Comparison of ENCODE assay signal across 29 cellular contexts in genomic region chr20:44624152-44624551, GRCh38.
"Had no signal": no experiment of that assay in that cellular context is flagged by ENCODE, and none has a peak within 500 bp of the region (broad histone marks: within the 10 kb centered on the region; RNA-seq: fewer than 3 reads in every experiment).

No MANE protein-coding gene starts in this region.

- H3K27ac ChIP-seq: heart right ventricle, hepatocyte, lower lobe of right lung, neutrophil, ovary, skin epidermis, suprapubic skin, thoracic aorta, tibial artery, upper lobe of right lung had no signal

- H3K4me3 Mint-ChIP-seq: mesothelial cell of epicardium; nephron; neural crest cell; stimulated activated naive CD8-positive, alpha-beta T cell treated with anti-CD3 and anti-CD28 coated beads, Interleukin-15, Interleukin-2, amounts not matched to agents 100 ng/mL and 50 ng/mL, for 24 hours had no signal

- H3K4me1 Mint-ChIP-seq: mesothelial cell of epicardium, nephron, neural crest cell had no signal

- H3K27ac Mint-ChIP-seq: mesothelial cell of epicardium; nephron; stimulated activated naive CD8-positive, alpha-beta T cell treated with anti-CD3 and anti-CD28 coated beads, Interleukin-15, Interleukin-2, amounts not matched to agents 100 ng/mL and 50 ng/mL, for 24 hours had no signal

- DNase-seq: heart right ventricle; islet precursor cell; lower lobe of right lung; mammary epithelial cell; mesendoderm; naive B cell; occipital lobe; ovary; stimulated activated CD4-positive, alpha-beta T cell treated with anti-CD3 and anti-CD28 coated beads, Interleukin-12 subunit alpha, Interleukin-12 subunit beta, amount 100 ng/mL, for 4 hours; stimulated activated CD4-positive, alpha-beta T cell treated with anti-CD3 and anti-CD28 coated beads, Interleukin-15, amount 100 ng/mL, for 24 hours; stimulated activated CD4-positive, alpha-beta T cell treated with anti-CD3 and anti-CD28 coated beads, Interleukin-2, amount 100 ng/mL, for 24 hours; stimulated activated CD4-positive, alpha-beta T cell treated with anti-CD3 and anti-CD28 coated beads, Interleukin-4, amount 100 ng/mL, for 1 hour; stimulated activated naive CD4-positive, alpha-beta T cell; tibial artery; trophoblast cell; upper lobe of right lung had no signal

- ATAC-seq: heart right ventricle, left lobe of liver, lower lobe of right lung, right cardiac atrium, sciatic nerve, upper lobe of right lung had no signal

- H3K9me3 Mint-ChIP-seq: mesothelial cell of epicardium; nephron; neural crest cell; stimulated activated naive CD8-positive, alpha-beta T cell treated with anti-CD3 and anti-CD28 coated beads, Interleukin-15, Interleukin-2, amounts not matched to agents 100 ng/mL and 50 ng/mL, for 24 hours had no signal

- H3K27me3 Mint-ChIP-seq: naive B cell; progenitor cell of endocrine pancreas; stimulated activated naive CD8-positive, alpha-beta T cell treated with anti-CD3 and anti-CD28 coated beads, Interleukin-15, Interleukin-2, amounts not matched to agents 100 ng/mL and 50 ng/mL, for 24 hours had no signal
